ENCODE assay signal across 2 cellular contexts in genomic region chr10:79425074-79425532, GRCh38.
TF ChIP-seq lines count a peak whose summit lies in the region.

No MANE protein-coding gene starts in this region.

TF ChIP-seq in HEK293, 187 proteins besides CTCF, POLR2A, EP300 and RAD21 (continued from another document):
- no peak for TF ChIP-seq ZBTB6 (tag by site-specific recombination; IDR thresholded peaks at IDR 0.05)
- TF ChIP-seq ZBTB8A (tag by site-specific recombination; IDR thresholded peaks at IDR 0.05): no peak

TF ChIP-seq in H1, 55 proteins besides CTCF, POLR2A, EP300 and RAD21 (continued from another document):
- TF ChIP-seq EZH2 (IDR thresholded peaks at IDR 0.05; ENCODE audit: low read depth, low read length, severe bottlenecking): no peak
- no peak for TF ChIP-seq USF2 (IDR thresholded peaks at IDR 0.05; ENCODE audit: low read length)
- no peak for TF ChIP-seq SIRT6 (IDR thresholded peaks at IDR 0.05; ENCODE audit: low read length)
- TF ChIP-seq TAF7 (optimal IDR thresholded peaks at IDR 0.05; ENCODE audit: borderline replicate concordance, low read depth, low read length): no peak
- no peak for TF ChIP-seq HDAC6 (IDR thresholded peaks at IDR 0.05; ENCODE audit: low read depth, low read length)
- no peak for TF ChIP-seq JUND (IDR thresholded peaks at IDR 0.05; ENCODE audit: low read length)
